11 cellular contexts compared by ENCODE assay signal in genomic region chr4:153341575-153342090, GRCh38. TPM values are rescaled to one million over a fixed set of nuclear protein-coding genes. Genes with fewer than 3 reads are reported as not detected.
A peak's percentile ranks its signal among the peaks of the same experiment; 100 is the strongest.
DNase-seq lines count a peak whose midpoint lies in the region; ATAC-seq, FAIRE-seq and TF ChIP-seq lines count a peak whose summit lies in the region.
"Had no signal": no experiment of that assay in that cellular context is flagged by ENCODE, and none has a peak within 500 bp of the region (broad histone marks: within the 10 kb centered on the region; RNA-seq: fewer than 3 reads in every experiment).

No MANE protein-coding gene starts in this region.

- no peak for DNase-seq in GM18507 (ENCODE audit: extremely low spot score, insufficient read length, low read depth)
- DNase-seq in MV-4-11 (lab: John Stamatoyannopoulos, UW), result peak; percentile 88
- peak; percentile 40 for DNase-seq in astrocyte of the hippocampus (ENCODE audit: low read depth, low spot score)
- no peak for DNase-seq in mucosa of descending colon
- DNase-seq in mesenteric fat pad (ENCODE audit: low spot score), result no peak
- no peak for DNase-seq in cardiac septum (ENCODE audit: low spot score)
- DNase-seq: stimulated activated CD4-positive, alpha-beta T cell treated with anti-CD3 and anti-CD28 coated beads, Interleukin-1b, Interleukin-23, amount 100 ng/mL, for 48 hours; T-cell; upper lobe of left lung had no signal

- no peaks in the 10 kb centered on the region for H3K9me3 ChIP-seq in mucosa of descending colon
- H3K9me3 ChIP-seq: upper lobe of left lung had no signal

- peaks cover 3% of the 10 kb centered on the region for H3K4me1 ChIP-seq in mucosa of descending colon (ENCODE audit: low read depth)

- FAIRE-seq in GM18507 (lab: Jason Lieb, UNC), result peak; percentile 77

- ATAC-seq in mucosa of descending colon (peak; percentile 62), GM18519 (IDR thresholded peaks at IDR 0.05; ENCODE audit: low FRiP score, unreplicated experiment) (no peak), GM18907 (IDR thresholded peaks at IDR 0.05; ENCODE audit: unreplicated experiment) (no peak)
- ATAC-seq: T-cell had no signal

- H3K4me3 ChIP-seq in mucosa of descending colon, result no peak overlapping the region
- H3K4me3 ChIP-seq: upper lobe of left lung had no signal

- no peak for TF ChIP-seq CTCF in mucosa of descending colon (IDR thresholded peaks at IDR 0.05)

- H3K36me3 ChIP-seq in mucosa of descending colon (ENCODE audit: low read depth), result no peaks in the 10 kb centered on the region
- H3K36me3 ChIP-seq: upper lobe of left lung had no signal

- intact Hi-C loops in mucosa of descending colon (cut with DNase I, micrococcal nuclease) (loop anchor here (5.0 to 10.0 kb wide), 2 partner anchors 233 to 236 kb away; no protein-coding TSS in a partner anchor), cardiac septum (cut with DNase I) (loop anchor here (5.0 to 10.0 kb wide), 2 partner anchors 306 to 403 kb away; no protein-coding TSS in a partner anchor)

RNA-seq across cellular contexts. Expression of gene MND1, which starts 2.9 kb away (rescaled TPM):
- total RNA-seq in mucosa of descending colon (1 to 10 TPM; 1.4 to 5.3 (median 1.6) TPM), mesenteric fat pad (not detected), cardiac septum (not detected)

Comparison
In these comparisons a context has a peak if more than half of its experiments do, and no peak if none do; other contexts are left out.
1. DNase-seq: peak in MV-4-11 (single experiment) and astrocyte of the hippocampus (single experiment); none in GM18507 (single experiment), mucosa of descending colon (0 of 3), mesenteric fat pad (single experiment) and cardiac septum (single experiment).